ENCODE assay signal across 18 cellular contexts in the genomic region with DNA sequence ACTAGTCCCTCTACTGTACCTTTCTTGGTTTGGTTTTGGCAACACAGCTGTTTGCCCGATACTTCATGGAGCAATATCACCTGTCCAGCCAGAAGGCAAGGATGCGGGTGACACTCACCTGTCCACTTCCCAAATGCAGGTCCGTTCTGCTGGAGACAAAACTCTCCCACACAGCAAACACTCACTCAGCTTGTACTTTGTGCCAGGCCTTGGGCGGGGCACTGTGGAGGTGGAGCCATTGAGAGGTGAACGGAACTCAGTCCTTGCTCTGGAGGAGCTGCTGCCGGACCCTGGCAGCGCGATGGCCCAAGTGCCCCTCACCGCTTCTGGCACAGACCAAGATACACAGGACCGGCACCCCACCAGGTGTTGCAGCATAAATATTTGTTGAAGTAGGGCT.
"Had no signal": no experiment of that assay in that cellular context is flagged by ENCODE, and none has a peak within 500 bp of the region (broad histone marks: within the 10 kb centered on the region; RNA-seq: fewer than 3 reads in every experiment).

No MANE protein-coding gene starts in this region.

- H3K27ac ChIP-seq: heart right ventricle, neural progenitor cell, spleen, thoracic aorta had no signal

- H3K36me3 Mint-ChIP-seq: activated CD4-positive, alpha-beta memory T cell treated with anti-CD3 and anti-CD28 coated beads for 36 hours; neural progenitor cell had no signal

- ATAC-seq: activated naive CD8-positive, alpha-beta T cell treated with anti-CD3 and anti-CD28 coated beads, Interleukin-2, amount 50 U/mL, for 24 hours; heart right ventricle; naive thymus-derived CD8-positive, alpha-beta T cell had no signal

- DNase-seq: activated CD4-positive, alpha-beta memory T cell treated with anti-CD3 and anti-CD28 coated beads for 36 hours; activated CD4-positive, alpha-beta T cell treated with anti-CD3 and anti-CD28 coated beads for 48 hours; activated gamma-delta T cell; activated naive CD4-positive, alpha-beta T cell treated with anti-CD3 and anti-CD28 coated beads, Interleukin-2, amount 50 U/mL, for 16 hours; activated naive CD8-positive, alpha-beta T cell treated with anti-CD3 and anti-CD28 coated beads, Interleukin-2, amount 50 U/mL, for 24 hours; effector CD4-positive, alpha-beta T cell; foreskin fibroblast; heart right ventricle; naive thymus-derived CD8-positive, alpha-beta T cell; retina; spleen; stimulated activated CD4-positive, alpha-beta T cell treated with anti-CD3 and anti-CD28 coated beads, Interleukin-4, amount 100 ng/mL, for 1 hour; stimulated activated naive CD4-positive, alpha-beta T cell had no signal

- H3K27me3 ChIP-seq: neural progenitor cell, spleen had no signal

- H3K9me3 ChIP-seq: heart right ventricle, spleen, thoracic aorta had no signal

- H3K9me3 Mint-ChIP-seq: activated CD4-positive, alpha-beta memory T cell treated with anti-CD3 and anti-CD28 coated beads for 36 hours; activated naive CD8-positive, alpha-beta T cell treated with anti-CD3 and anti-CD28 coated beads, Interleukin-2, amount 50 U/mL, for 24 hours; activated T-helper 1 cell treated with anti-CD3 and anti-CD28 coated beads, Interleukin-12 subunit alpha, Interleukin-12 subunit beta, Interleukin-2, Interleukin-4 antibody, amounts not matched to agents 30 ng/mL and 10 ng/mL and 1 ng/mL, durations not matched to agents 14 hours and 24 hours and 36 hours; dendritic cell treated with granulocyte-macrophage colony-stimulating factor and Interleukin-4, amounts not matched to agents 40 ng/mL and 50 ng/mL, for 4 days had no signal

- H3K9ac ChIP-seq: neural progenitor cell had no signal

- H3K4me3 ChIP-seq: heart right ventricle, neural progenitor cell, spleen, thoracic aorta had no signal

- H3K4me3 Mint-ChIP-seq: activated CD4-positive, alpha-beta memory T cell treated with anti-CD3 and anti-CD28 coated beads for 36 hours; activated naive CD8-positive, alpha-beta T cell treated with anti-CD3 and anti-CD28 coated beads, Interleukin-2, amount 50 U/mL, for 24 hours; activated T-helper 1 cell treated with anti-CD3 and anti-CD28 coated beads, Interleukin-12 subunit alpha, Interleukin-12 subunit beta, Interleukin-2, Interleukin-4 antibody, amounts not matched to agents 30 ng/mL and 10 ng/mL and 1 ng/mL, durations not matched to agents 14 hours and 24 hours and 36 hours; dendritic cell treated with granulocyte-macrophage colony-stimulating factor and Interleukin-4, amounts not matched to agents 40 ng/mL and 50 ng/mL, for 4 days; neural progenitor cell had no signal

- H3K4me2 ChIP-seq: neural progenitor cell had no signal

- H3K4me1 ChIP-seq: heart right ventricle, neural progenitor cell, spleen had no signal

- H3K4me1 Mint-ChIP-seq: activated naive CD8-positive, alpha-beta T cell treated with anti-CD3 and anti-CD28 coated beads, Interleukin-2, amount 50 U/mL, for 24 hours; naive thymus-derived CD8-positive, alpha-beta T cell had no signal

- H3K27ac Mint-ChIP-seq: activated CD4-positive, alpha-beta memory T cell treated with anti-CD3 and anti-CD28 coated beads for 36 hours; activated naive CD8-positive, alpha-beta T cell treated with anti-CD3 and anti-CD28 coated beads, Interleukin-2, amount 50 U/mL, for 24 hours; activated T-helper 1 cell treated with anti-CD3 and anti-CD28 coated beads, Interleukin-12 subunit alpha, Interleukin-12 subunit beta, Interleukin-2, Interleukin-4 antibody, amounts not matched to agents 30 ng/mL and 10 ng/mL and 1 ng/mL, durations not matched to agents 14 hours and 24 hours and 36 hours; dendritic cell treated with granulocyte-macrophage colony-stimulating factor and Interleukin-4, amounts not matched to agents 40 ng/mL and 50 ng/mL, for 4 days; neural progenitor cell; progenitor cell of endocrine pancreas had no signal

- H3K36me3 ChIP-seq: heart right ventricle, neural progenitor cell, spleen, thoracic aorta had no signal

- H2AFZ ChIP-seq: neural progenitor cell had no signal

- H3K27me3 Mint-ChIP-seq: activated CD4-positive, alpha-beta memory T cell treated with anti-CD3 and anti-CD28 coated beads for 36 hours had no signal
